10 cellular contexts compared by ENCODE assay signal in genomic region chr2:233165895-233166661, GRCh38.
DNase-seq lines count a peak whose midpoint lies in the region; ATAC-seq and TF ChIP-seq lines count a peak whose summit lies in the region.
"Had no signal": no experiment of that assay in that cellular context is flagged by ENCODE, and none has a peak within 500 bp of the region (broad histone marks: within the 10 kb centered on the region; RNA-seq: fewer than 3 reads in every experiment).

No MANE protein-coding gene starts in this region.

- intact Hi-C loops in activated CD4-positive, alpha-beta T cell treated with anti-CD3 and anti-CD28 coated beads for 36 hours (cut with DNase I, micrococcal nuclease): no loop called here
- intact Hi-C loops in heart right ventricle (cut with DNase I): no loop called here

- peaks cover 29% of the 10 kb centered on the region for H3K36me3 Mint-ChIP-seq in activated CD4-positive, alpha-beta T cell treated with anti-CD3 and anti-CD28 coated beads for 36 hours (ENCODE audit: low read depth)
- H3K36me3 Mint-ChIP-seq in stimulated activated naive B cell treated with anti-CD40 and anti-IgM and Interleukin-4, amounts not matched to agents 10 μg/mL and 1 μg/mL and 100 μg/mL, for 72 hours: peaks cover 41 to 54% of the 10 kb centered on the region in 2 donors

- H3K27ac ChIP-seq in heart right ventricle: peak overlapping the region in 1 of 10 donors; percentile 77
- H3K27ac ChIP-seq: epithelial cell of prostate had no signal

- no peak for TF ChIP-seq CTCF in heart right ventricle (IDR thresholded peaks at IDR 0.05)

- WGBS in heart right ventricle, 2 donors: 60 to 63% methylated on average over 19 of the region's 19 CpGs

- POLR2A ChIA-PET in activated CD4-positive, alpha-beta T cell treated with anti-CD3 and anti-CD28 coated beads for 36 hours (lab: Charles Lee): no interaction called here

- peaks cover 0 to 80% (median 4%) of the 10 kb centered on the region in 9 donors for H3K36me3 ChIP-seq in heart right ventricle

- H3K4me3 Mint-ChIP-seq in activated CD4-positive, alpha-beta T cell treated with anti-CD3 and anti-CD28 coated beads for 36 hours: no peak overlapping the region
- no peak overlapping the region for H3K4me3 Mint-ChIP-seq in stimulated activated naive B cell treated with anti-CD40 and anti-IgM and Interleukin-4, amounts not matched to agents 10 μg/mL and 1 μg/mL and 100 μg/mL, for 72 hours

- no peaks in the 10 kb centered on the region for H3K9me3 Mint-ChIP-seq in activated CD4-positive, alpha-beta T cell treated with anti-CD3 and anti-CD28 coated beads for 36 hours (ENCODE audit: low read depth)
- H3K9me3 Mint-ChIP-seq in stimulated activated naive B cell treated with anti-CD40 and anti-IgM and Interleukin-4, amounts not matched to agents 10 μg/mL and 1 μg/mL and 100 μg/mL, for 72 hours: no peaks in the 10 kb centered on the region

- peak; percentile 46 for DNase-seq in activated CD4-positive, alpha-beta T cell treated with anti-CD3 and anti-CD28 coated beads for 36 hours
- DNase-seq in activated CD4-positive, alpha-beta T cell treated with anti-CD3 and anti-CD28 coated beads, Interleukin-2, amount 50 U/mL, for 4 hours: no peak
- peak; percentile 55 for DNase-seq in UCSD-AML1 (lab: John Stamatoyannopoulos, UW; ENCODE audit: unreplicated experiment)
- DNase-seq in heart right ventricle: peak; percentile 18 to 63
- DNase-seq in stimulated activated naive B cell treated with anti-CD40 and anti-IgM and Interleukin-4, amounts not matched to agents 10 μg/mL and 1 μg/mL and 100 μg/mL, for 72 hours: no peak
- DNase-seq in NCI-H2107 treated with DMSO at 0.1 percent for 48 hours (lab: John Stamatoyannopoulos, UW; ENCODE audit: unreplicated experiment): no peak
- DNase-seq in DMS153 treated with DMSO at 0.1 percent for 48 hours (lab: John Stamatoyannopoulos, UW; ENCODE audit: unreplicated experiment): no peak
- DNase-seq: 8988T had no signal

- peak overlapping the region; percentile 48 for H3K27ac Mint-ChIP-seq in activated CD4-positive, alpha-beta T cell treated with anti-CD3 and anti-CD28 coated beads for 36 hours
- H3K27ac Mint-ChIP-seq in stimulated activated naive B cell treated with anti-CD40 and anti-IgM and Interleukin-4, amounts not matched to agents 10 μg/mL and 1 μg/mL and 100 μg/mL, for 72 hours: peak overlapping the region; percentile 88

- no peaks in the 10 kb centered on the region for H3K9me3 ChIP-seq in heart right ventricle

- H3K4me1 Mint-ChIP-seq in activated CD4-positive, alpha-beta T cell treated with anti-CD3 and anti-CD28 coated beads for 36 hours: no peaks in the 10 kb centered on the region
- peaks cover 2 to 11% of the 10 kb centered on the region in 2 donors for H3K4me1 Mint-ChIP-seq in stimulated activated naive B cell treated with anti-CD40 and anti-IgM and Interleukin-4, amounts not matched to agents 10 μg/mL and 1 μg/mL and 100 μg/mL, for 72 hours

- H3K27me3 ChIP-seq in heart right ventricle: no peaks in the 10 kb centered on the region

- peaks cover 0 to 33% (median 0%) of the 10 kb centered on the region in 9 donors for H3K4me1 ChIP-seq in heart right ventricle

- peak; percentile 50 for ATAC-seq in activated CD4-positive, alpha-beta T cell treated with anti-CD3 and anti-CD28 coated beads for 36 hours
- ATAC-seq in heart right ventricle: peak in 7 of 8 donors; percentile 24 to 77 (median 57)
- ATAC-seq in stimulated activated naive B cell treated with anti-CD40 and anti-IgM and Interleukin-4, amounts not matched to agents 10 μg/mL and 1 μg/mL and 100 μg/mL, for 72 hours (replicated peaks): no peak
- ATAC-seq in GM19035 (IDR thresholded peaks at IDR 0.05; ENCODE audit: unreplicated experiment): no peak

- CTCF ChIA-PET in activated CD4-positive, alpha-beta T cell treated with anti-CD3 and anti-CD28 coated beads for 36 hours (lab: Charles Lee): no interaction called here

- H3K4me3 ChIP-seq in heart right ventricle: no peak overlapping the region

- no peaks in the 10 kb centered on the region for H3K27me3 Mint-ChIP-seq in activated CD4-positive, alpha-beta T cell treated with anti-CD3 and anti-CD28 coated beads for 36 hours
- H3K27me3 Mint-ChIP-seq in stimulated activated naive B cell treated with anti-CD40 and anti-IgM and Interleukin-4, amounts not matched to agents 10 μg/mL and 1 μg/mL and 100 μg/mL, for 72 hours: no peaks in the 10 kb centered on the region

Comparison
In these comparisons a context has a peak if more than half of its experiments do, and no peak if none do; other contexts are left out.
1. DNase-seq: peak in activated CD4-positive, alpha-beta T cell treated with anti-CD3 and anti-CD28 coated beads for 36 hours (single experiment), UCSD-AML1 (single experiment) and heart right ventricle (2 of 2); none in activated CD4-positive, alpha-beta T cell treated with anti-CD3 and anti-CD28 coated beads, Interleukin-2, amount 50 U/mL, for 4 hours (0 of 2), stimulated activated naive B cell treated with anti-CD40 and anti-IgM and Interleukin-4, amounts not matched to agents 10 μg/mL and 1 μg/mL and 100 μg/mL, for 72 hours (single experiment), NCI-H2107 treated with DMSO at 0.1 percent for 48 hours (single experiment) and DMS153 treated with DMSO at 0.1 percent for 48 hours (single experiment).
2. ATAC-seq: peak in activated CD4-positive, alpha-beta T cell treated with anti-CD3 and anti-CD28 coated beads for 36 hours (single experiment) and heart right ventricle (7 of 8); none in stimulated activated naive B cell treated with anti-CD40 and anti-IgM and Interleukin-4, amounts not matched to agents 10 μg/mL and 1 μg/mL and 100 μg/mL, for 72 hours (0 of 2) and GM19035 (single experiment).